ENCODE assay signal across 8 cellular contexts in the genomic region with DNA sequence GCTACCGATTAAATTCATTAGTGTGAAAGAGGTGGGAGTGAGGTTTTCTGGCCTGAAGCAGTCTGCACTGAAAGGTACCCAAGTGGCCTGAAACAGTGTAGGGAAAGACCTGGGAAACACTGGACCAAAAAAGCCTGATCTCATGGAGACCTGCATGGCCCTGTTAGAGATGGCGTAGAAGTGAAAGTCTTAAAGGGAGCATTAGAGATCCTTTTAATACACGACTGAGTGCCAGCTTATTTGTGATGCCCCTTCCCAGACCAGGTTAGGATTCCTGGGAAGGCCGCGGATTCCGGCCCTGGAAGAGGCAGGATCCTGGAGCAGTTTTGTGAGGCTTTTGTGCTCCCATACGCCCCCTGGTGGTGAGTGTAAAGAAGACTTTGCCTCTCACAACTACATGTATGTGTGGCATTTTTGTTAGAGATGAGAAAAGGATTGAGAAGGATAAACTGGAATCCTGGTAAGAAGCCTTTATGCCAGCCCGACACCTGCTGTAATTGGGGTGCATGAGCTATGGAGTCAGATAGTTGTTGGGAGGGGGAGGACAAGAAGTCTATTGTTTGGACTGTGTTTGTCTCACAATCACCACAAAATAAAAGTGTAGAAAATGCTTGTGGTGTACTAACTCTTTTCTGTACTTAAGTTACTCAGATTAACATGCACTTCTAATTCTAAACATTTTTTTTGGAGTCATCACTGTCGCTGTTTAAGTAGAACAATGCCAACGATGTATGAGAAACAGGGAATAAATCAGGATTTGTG. TPM values are rescaled to one million over a fixed set of nuclear protein-coding genes. Genes with fewer than 3 reads are reported as not detected.
DNase-seq lines count a peak whose midpoint lies in the region; ATAC-seq and TF ChIP-seq lines count a peak whose summit lies in the region.

No MANE protein-coding gene starts in this region.

- H3K36me3 Mint-ChIP-seq in activated naive CD8-positive, alpha-beta T cell, result peaks cover 5% of the 10 kb centered on the region

- no peak overlapping the region for H3K4me3 Mint-ChIP-seq in activated naive CD8-positive, alpha-beta T cell

- peak overlapping the region; percentile 88 for H3K27ac Mint-ChIP-seq in activated naive CD8-positive, alpha-beta T cell

- H3K4me1 Mint-ChIP-seq in activated naive CD8-positive, alpha-beta T cell (ENCODE audit: low read depth), result peaks cover 42% of the 10 kb centered on the region

- H3K27me3 Mint-ChIP-seq in activated naive CD8-positive, alpha-beta T cell, result no peaks in the 10 kb centered on the region

- peak; percentile 90 for ATAC-seq in SK-N-SH treated with all-trans-retinoic acid at 6 μM for 48 hours
- peak; percentile 69 for ATAC-seq in Right ventricle myocardium inferior
- no peak for ATAC-seq in HG02840 (IDR thresholded peaks at IDR 0.05; ENCODE audit: low FRiP score, unreplicated experiment)

- H3K9me3 Mint-ChIP-seq in activated naive CD8-positive, alpha-beta T cell (ENCODE audit: low read depth), result no peaks in the 10 kb centered on the region

- DNase-seq in NCI-H524 (lab: John Stamatoyannopoulos, UW) (peak; percentile 20 to 39), NCI-H524 treated with DMSO at 0.1 percent for 48 hours (lab: John Stamatoyannopoulos, UW) (no peak), LHCN-M2 (ENCODE audit: low read depth) (peak; percentile 76), Right ventricle myocardium inferior (ENCODE audit: missing footprints) (no peak), posterior vena cava (ENCODE audit: low spot score) (peak; percentile 88)

- intact Hi-C loops in Right ventricle myocardium inferior (cut with DNase I) (loop anchor here (1.0 to 5.0 kb wide), 5 partner anchors 53 to 673 kb away; no protein-coding TSS in a partner anchor), posterior vena cava (cut with DNase I) (loop anchor here in 1 of 2 donors (2.0 kb wide), 1 partner anchor 673 kb away; no protein-coding TSS in a partner anchor)

TF ChIP-seq in SK-N-SH treated with all-trans-retinoic acid at 6 μM for 48 hours, 23 proteins besides CTCF, POLR2A, EP300 and RAD21:
- TF ChIP-seq, protein P1, sequence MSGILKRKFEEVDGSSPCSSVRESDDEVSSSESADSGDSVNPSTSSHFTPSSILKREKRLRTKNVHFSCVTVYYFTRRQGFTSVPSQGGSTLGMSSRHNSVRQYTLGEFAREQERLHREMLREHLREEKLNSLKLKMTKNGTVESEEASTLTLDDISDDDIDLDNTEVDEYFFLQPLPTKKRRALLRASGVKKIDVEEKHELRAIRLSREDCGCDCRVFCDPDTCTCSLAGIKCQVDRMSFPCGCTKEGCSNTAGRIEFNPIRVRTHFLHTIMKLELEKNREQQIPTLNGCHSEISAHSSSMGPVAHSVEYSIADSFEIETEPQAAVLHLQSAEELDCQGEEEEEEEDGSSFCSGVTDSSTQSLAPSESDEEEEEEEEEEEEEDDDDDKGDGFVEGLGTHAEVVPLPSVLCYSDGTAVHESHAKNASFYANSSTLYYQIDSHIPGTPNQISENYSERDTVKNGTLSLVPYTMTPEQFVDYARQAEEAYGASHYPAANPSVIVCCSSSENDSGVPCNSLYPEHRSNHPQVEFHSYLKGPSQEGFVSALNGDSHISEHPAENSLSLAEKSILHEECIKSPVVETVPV (CRISPR knock-in tag; IDR thresholded peaks at IDR 0.05), result no peak
- no peak for TF ChIP-seq ISL1 (CRISPR knock-in tag; IDR thresholded peaks at IDR 0.05)
- no peak for TF ChIP-seq ZNF8 (CRISPR knock-in tag; IDR thresholded peaks at IDR 0.05)
- TF ChIP-seq ZNF565 (CRISPR knock-in tag; conservative IDR thresholded peaks at IDR 0.05; ENCODE audit: low read depth), result no peak
- TF ChIP-seq ZFP3 (CRISPR knock-in tag; IDR thresholded peaks at IDR 0.05), result no peak
- no peak for TF ChIP-seq TOX (CRISPR knock-in tag; IDR thresholded peaks at IDR 0.05; ENCODE audit: borderline replicate concordance)
- TF ChIP-seq ZNF70 (CRISPR knock-in tag; IDR thresholded peaks at IDR 0.05), result no peak
- TF ChIP-seq SNAI2 (CRISPR knock-in tag; IDR thresholded peaks at IDR 0.05), result no peak
- no peak for TF ChIP-seq BACH2 (CRISPR knock-in tag; IDR thresholded peaks at IDR 0.05; ENCODE audit: borderline replicate concordance)

RNA-seq across cellular contexts. Expression of gene JADE1, which starts 54.0 kb away (rescaled TPM):
- total RNA-seq in LHCN-M2 (2014; rRNA removed), result 17.6 and 20.5 TPM in 2 replicates
- 11.0 TPM for polyA plus RNA-seq in LHCN-M2 (2012)
- total RNA-seq in Right ventricle myocardium inferior, result 24.3 TPM
- 10 to 100 TPM; 36.6 to 46.1 TPM for total RNA-seq in posterior vena cava

Comparison
In these comparisons a context has a peak if more than half of its experiments do, and no peak if none do; other contexts are left out.
1. DNase-seq: peak in NCI-H524 (2 of 2), LHCN-M2 (single experiment) and posterior vena cava (single experiment); none in NCI-H524 treated with DMSO at 0.1 percent for 48 hours (single experiment) and Right ventricle myocardium inferior (single experiment).